8 cellular contexts compared by ENCODE assay signal in genomic region chr10:61899997-61900828, GRCh38. TPM values are rescaled to one million over a fixed set of nuclear protein-coding genes. Genes with fewer than 3 reads are reported as not detected.
A peak's percentile ranks its signal among the peaks of the same experiment; 100 is the strongest.
DNase-seq lines count a peak whose midpoint lies in the region; ATAC-seq, FAIRE-seq and TF ChIP-seq lines count a peak whose summit lies in the region.

No MANE protein-coding gene starts in this region.

- H3K4me1 ChIP-seq in ES-I3 (ENCODE audit: insufficient read depth, low read length) (peaks cover 17% of the 10 kb centered on the region), osteoblast (ENCODE audit: insufficient read depth, low read length) (peaks cover 47% of the 10 kb centered on the region)

- FAIRE-seq in RCC 7860 (lab: Jason Lieb, UNC): peak; percentile 42

- peak overlapping the region; percentile 79 for H3K4me3 ChIP-seq in osteoblast (ENCODE audit: insufficient read depth, low read length)

- peak overlapping the region; percentile 75; the same call in 1 of the 2 replicates for H3K9ac ChIP-seq in ES-I3 (ENCODE audit: low read depth, low read length)

- ATAC-seq in GM21723 (IDR thresholded peaks at IDR 0.05; ENCODE audit: unreplicated experiment): peak; percentile 42
- peak in 1 of 2 donors; percentile 23 for ATAC-seq in activated naive CD4-positive, alpha-beta T cell treated with anti-CD3 and anti-CD28 coated beads, Interleukin-2, amount 50 U/mL, for 72 hours
- ATAC-seq in HG03469 (IDR thresholded peaks at IDR 0.05; ENCODE audit: unreplicated experiment): no peak

- H3K27ac Mint-ChIP-seq in activated naive CD4-positive, alpha-beta T cell treated with anti-CD3 and anti-CD28 coated beads, Interleukin-2, amount 50 U/mL, for 72 hours: peak overlapping the region; percentile 95 to 98

- no peaks in the 10 kb centered on the region for H3K27me3 ChIP-seq in osteoblast (ENCODE audit: insufficient read depth, low read length)

- no peaks in the 10 kb centered on the region for H3K9me3 Mint-ChIP-seq in activated naive CD4-positive, alpha-beta T cell treated with anti-CD3 and anti-CD28 coated beads, Interleukin-2, amount 50 U/mL, for 72 hours

- intact Hi-C loops in head of caudate nucleus (cut with DNase I): loop anchor here (5.0 to 10.0 kb wide), 2 partner anchors 147 to 345 kb away; no protein-coding TSS in a partner anchor

- no peak for TF ChIP-seq CTCF in osteoblast (IDR thresholded peaks at IDR 0.05; ENCODE audit: extremely low read depth, low read depth, low read length)

- peak overlapping the region; percentile 99 for H3K4me2 ChIP-seq in osteoblast (ENCODE audit: insufficient read depth, low read length)

- no peaks in the 10 kb centered on the region for H3K9me3 ChIP-seq in ES-I3 (ENCODE audit: control insufficient read depth, insufficient read depth, low read length)
- no peaks in the 10 kb centered on the region for H3K9me3 ChIP-seq in KOPT-K1 (ENCODE audit: insufficient read depth, low read length, poor library complexity, severe bottlenecking)
- H3K9me3 ChIP-seq in osteoblast (ENCODE audit: low read depth, low read length): no peaks in the 10 kb centered on the region

- peaks cover 25 to 27% of the 10 kb centered on the region in 2 donors for H3K36me3 Mint-ChIP-seq in activated naive CD4-positive, alpha-beta T cell treated with anti-CD3 and anti-CD28 coated beads, Interleukin-2, amount 50 U/mL, for 72 hours

- DNase-seq in RCC 7860 (ENCODE audit: low spot score): peak; percentile 44
- DNase-seq in activated naive CD4-positive, alpha-beta T cell treated with anti-CD3 and anti-CD28 coated beads, Interleukin-2, amount 50 U/mL, for 72 hours (ENCODE audit: low spot score in 2 of 2): peak in 1 of 2 donors; percentile 45
- DNase-seq in head of caudate nucleus: peak; percentile 34 to 83 (median 60)
- DNase-seq in osteoblast (ENCODE audit: insufficient read length, low spot score, missing footprints): peak; percentile 90

- no peaks in the 10 kb centered on the region for H4K20me1 ChIP-seq in osteoblast (ENCODE audit: insufficient read depth, low read length)

- no peaks in the 10 kb centered on the region for H3K36me3 ChIP-seq in ES-I3 (ENCODE audit: insufficient read depth, low read length)
- H3K36me3 ChIP-seq in KOPT-K1 (ENCODE audit: insufficient read depth, low read length): no peaks in the 10 kb centered on the region
- H3K36me3 ChIP-seq in osteoblast (ENCODE audit: insufficient read depth, low read length): no peaks in the 10 kb centered on the region

- peak overlapping the region; percentile 100 for H2AFZ ChIP-seq in osteoblast (ENCODE audit: low read length)

- H3K27ac ChIP-seq in KOPT-K1 (ENCODE audit: low read depth, low read length, poor library complexity, severe bottlenecking) (peak overlapping the region; percentile 94), osteoblast (ENCODE audit: low read depth, low read length) (peak overlapping the region; percentile 97)

- peaks cover 31% of the 10 kb centered on the region for H3K79me2 ChIP-seq in osteoblast (ENCODE audit: insufficient read depth, low read length)

RNA-seq across cellular contexts. Expression of gene ARID5B, which starts 1.3 kb away (rescaled TPM):
- 10 to 100 TPM; 52.1 to 95.4 TPM for total RNA-seq in activated naive CD4-positive, alpha-beta T cell treated with anti-CD3 and anti-CD28 coated beads, Interleukin-2, amount 50 U/mL, for 72 hours
- 88.4 and 94.1 TPM in 2 replicates for total RNA-seq in osteoblast
